Comparison of ENCODE assay signal across 10 cellular contexts in the genomic region with DNA sequence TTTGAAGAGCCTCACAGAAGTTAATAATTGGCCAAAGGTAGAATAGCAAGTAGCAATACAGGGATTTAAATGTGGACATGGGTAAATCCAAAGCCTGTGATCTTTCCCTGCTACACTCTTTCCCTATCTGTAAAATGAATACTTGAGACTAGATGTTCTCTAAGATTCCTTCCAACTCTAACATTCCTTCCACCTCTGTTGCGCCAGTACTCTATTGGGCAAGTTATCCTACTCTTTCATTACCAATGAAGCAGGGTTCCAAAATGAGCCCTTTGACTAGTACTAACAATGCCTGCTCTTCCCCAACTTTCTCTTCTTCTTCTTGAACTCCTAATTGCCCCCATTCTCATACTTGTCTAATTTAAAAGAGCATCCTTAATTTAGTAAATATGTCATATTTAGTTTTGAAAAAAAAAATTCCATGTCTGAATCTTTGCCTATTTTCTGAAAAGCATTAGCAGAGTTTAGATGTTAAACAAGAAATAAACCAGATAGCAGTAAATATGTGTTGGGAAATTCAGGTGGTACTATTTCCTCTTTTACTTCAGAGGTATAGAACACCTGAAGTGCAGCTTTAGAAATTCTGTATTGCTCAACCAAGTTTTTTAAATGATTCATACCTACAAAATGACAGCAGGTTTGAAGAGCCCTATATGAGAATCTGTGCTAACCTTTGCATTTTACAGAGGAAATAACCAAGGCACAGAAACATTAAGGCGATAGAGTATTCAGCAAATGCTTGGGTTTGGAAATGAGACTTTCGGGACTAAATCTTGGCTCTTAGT. TPM values are rescaled to one million over a fixed set of nuclear protein-coding genes. Genes with fewer than 3 reads are reported as not detected.
"Had no signal": no experiment of that assay in that cellular context is flagged by ENCODE, and none has a peak within 500 bp of the region (broad histone marks: within the 10 kb centered on the region; RNA-seq: fewer than 3 reads in every experiment).

No MANE protein-coding gene starts in this region.

- H3K4me3 Mint-ChIP-seq: GM23338, H9 had no signal

- H3K27ac Mint-ChIP-seq: GM23338, H9 had no signal

- H2AFZ ChIP-seq: GM23338 had no signal

- H3K4me3 ChIP-seq: GM23338, K562 had no signal

- FAIRE-seq: H1, H54, HTR-8/SVneo, K562 had no signal

- ATAC-seq: GM23338, K562 had no signal

- H3K9me3 Mint-ChIP-seq: GM23338, H9 had no signal

- DNase-seq: H9, HCEC 1CT, IMR-90, KG1 had no signal

- H3K4me1 Mint-ChIP-seq: GM23338, H9 had no signal

- H3K4me2 ChIP-seq: GM23338 had no signal

RNA-seq across cellular contexts. Expression of gene RSPO3, which starts 35.0 kb away (rescaled TPM):
- total RNA-seq: GM23338, H1, H9, HT-29, IMR-90, K562 had no signal
